Comparison of ENCODE assay signal across 24 cellular contexts in the genomic region with DNA sequence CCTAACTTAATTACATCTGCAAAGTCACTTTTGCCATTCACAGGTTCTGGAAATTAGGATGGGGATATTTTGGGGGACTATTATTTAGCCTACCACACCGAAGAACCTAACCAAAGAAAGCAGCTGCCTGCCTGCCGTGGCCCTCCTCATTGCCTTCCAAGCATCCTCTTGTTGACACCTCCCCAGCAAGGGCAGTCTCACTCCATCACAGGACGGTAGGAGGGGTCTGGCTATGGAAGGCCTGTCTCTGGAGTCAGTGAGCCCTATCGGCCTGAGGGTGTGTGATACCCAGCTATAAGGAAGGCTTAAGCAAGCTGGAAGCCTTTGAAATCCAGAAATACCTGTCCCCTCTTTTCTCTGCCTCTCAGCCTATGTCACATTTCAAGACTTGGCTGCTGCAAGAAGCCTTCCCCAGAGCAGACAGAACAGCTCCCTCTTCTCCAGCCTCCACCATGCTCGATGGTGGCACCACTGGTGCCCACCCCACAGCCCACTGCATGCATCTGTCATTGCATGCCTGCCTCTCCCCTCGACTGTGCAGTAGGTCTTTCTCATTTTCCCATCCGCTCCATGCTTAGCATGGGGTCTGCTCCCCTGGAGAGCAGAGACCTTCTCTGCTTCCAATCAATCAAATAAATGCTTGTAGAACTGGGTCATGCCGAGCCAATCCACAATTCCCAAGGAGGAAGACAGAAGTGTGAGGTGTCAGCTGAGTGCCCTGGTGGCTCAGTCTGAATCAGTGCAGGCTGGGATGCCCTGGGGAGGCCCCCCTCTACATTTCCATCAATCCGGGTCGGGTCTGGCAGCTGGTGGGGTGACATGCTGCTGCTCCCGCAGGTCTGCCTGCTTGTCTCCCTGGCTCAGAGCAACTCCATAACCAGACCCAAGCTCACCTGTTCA. TPM values are rescaled to one million over a fixed set of nuclear protein-coding genes. Genes with fewer than 3 reads are reported as not detected.
"Had no signal": no experiment of that assay in that cellular context is flagged by ENCODE, and none has a peak within 500 bp of the region (broad histone marks: within the 10 kb centered on the region; RNA-seq: fewer than 3 reads in every experiment).

No MANE protein-coding gene starts in this region.

- H3K4me3 ChIP-seq: colonic mucosa, esophagus squamous epithelium, heart right ventricle, lung, ovary, psoas muscle, tibial artery had no signal

- H3K36me3 ChIP-seq: colonic mucosa, esophagus squamous epithelium, heart right ventricle, neutrophil, ovary, tibial artery had no signal

- DNase-seq: activated CD4-positive, alpha-beta T cell treated with anti-CD3 and anti-CD28 coated beads for 4 hours; activated CD4-positive, alpha-beta T cell treated with anti-CD3 and anti-CD28 coated beads, Interleukin-2, amount 50 U/mL, for 48 hours; activated CD4-positive, CD25-positive, alpha-beta regulatory T cell; activated CD8-positive, alpha-beta memory T cell treated with anti-CD3 and anti-CD28 coated beads, Interleukin-2, amount 50 U/mL, for 48 hours; activated naive CD4-positive, alpha-beta T cell treated with anti-CD3 and anti-CD28 coated beads, Interleukin-2, amount 10 ng/mL, durations not matched to agents 7 days and 5 days; activated T-cell treated with anti-CD3 and anti-CD28 coated beads, Interleukin-2, amount 50 U/mL, for 4 hours; colonic mucosa; esophagus squamous epithelium; heart right ventricle; naive thymus-derived CD8-positive, alpha-beta T cell; ovary; stimulated activated CD4-positive, alpha-beta T cell treated with anti-CD3 and anti-CD28 coated beads, Interleukin-4, amount 100 ng/mL, for 4 hours had no signal

- H3K27ac ChIP-seq: colonic mucosa, esophagus squamous epithelium, heart right ventricle, neutrophil, ovary, psoas muscle, tibial artery had no signal

- H3K9me3 ChIP-seq: colonic mucosa, esophagus squamous epithelium, neutrophil, ovary, psoas muscle, tibial artery had no signal

- H3K27me3 ChIP-seq: colonic mucosa, heart right ventricle, neutrophil, ovary, tibial artery had no signal

- H3K4me1 ChIP-seq: colonic mucosa, psoas muscle had no signal

- ATAC-seq: activated T-cell treated with anti-CD3 and anti-CD28 coated beads, Interleukin-2, amount 50 U/mL, for 4 hours; heart right ventricle; left lobe of liver; naive thymus-derived CD8-positive, alpha-beta T cell; psoas muscle; right cardiac atrium had no signal

RNA-seq across cellular contexts. Expression of a gene that starts 29.0 kb away (rescaled TPM):
- total RNA-seq: activated CD8-positive, alpha-beta memory T cell treated with anti-CD3 and anti-CD28 coated beads for 36 hours; activated T-cell treated with anti-CD3 and anti-CD28 coated beads, Interleukin-2, amount 50 U/mL, for 4 hours; activated T-helper 2 cell treated with anti-CD3 and anti-CD28 coated beads, Interferon-gamma antibody, Interleukin-2, Interleukin-4, amounts not matched to agents 10 μg/mL and 5 μg/mL and 100 μg/mL, durations not matched to agents 14 hours and 24 hours and 36 hours; aorta; colonic mucosa; esophagus squamous epithelium; heart right ventricle; kidney epithelial cell; left lobe of liver; lung; mesothelial cell of epicardium; naive thymus-derived CD8-positive, alpha-beta T cell; ovary; psoas muscle; right cardiac atrium; urinary bladder had no signal
